1 cellular context compared by ENCODE assay signal in genomic region chr15:85607842-85608241, GRCh38.
TF ChIP-seq lines count a peak whose summit lies in the region.

No MANE protein-coding gene starts in this region.

TF ChIP-seq in endothelial cell of umbilical vein, 7 proteins besides CTCF, POLR2A, EP300 and RAD21 (continued from another document):
- TF ChIP-seq MAX (IDR thresholded peaks at IDR 0.05; ENCODE audit: insufficient read depth, insufficient read length) = no peak
